Comparison of ENCODE assay signal across 1 cellular context in genomic region chr5:132456553-132457361, GRCh38.
TF ChIP-seq lines count a peak whose summit lies in the region.

No MANE protein-coding gene starts in this region.

TF ChIP-seq in H1, 55 proteins besides CTCF, POLR2A, EP300 and RAD21 (continued from another document):
- TF ChIP-seq ATF3 (IDR thresholded peaks at IDR 0.05; ENCODE audit: insufficient read depth, low read depth, low read length) (no peak), CBX5 (IDR thresholded peaks at IDR 0.05; ENCODE audit: low read depth, low read length) (no peak), RBBP5 (IDR thresholded peaks at IDR 0.05; ENCODE audit: borderline replicate concordance, low read depth, low read length) (no peak), POLR2AphosphoS5 (IDR thresholded peaks at IDR 0.05; ENCODE audit: low read depth, low read length) (no peak), USF2 (IDR thresholded peaks at IDR 0.05; ENCODE audit: low read length) (no peak), SRF (IDR thresholded peaks at IDR 0.05; ENCODE audit: low read depth, low read length) (no peak), TCF12 (IDR thresholded peaks at IDR 0.05; ENCODE audit: low read depth, low read length) (no peak), BCL11A (IDR thresholded peaks at IDR 0.05; ENCODE audit: low read depth in 2 of 2, low read length in 2 of 2) (no peak), SP2 (IDR thresholded peaks at IDR 0.05; ENCODE audit: low read length) (no peak), NANOG (IDR thresholded peaks at IDR 0.05; ENCODE audit: insufficient read depth, low read depth, low read length, poor library complexity, severe bottlenecking) (no peak)
- TF ChIP-seq, protein P1, sequence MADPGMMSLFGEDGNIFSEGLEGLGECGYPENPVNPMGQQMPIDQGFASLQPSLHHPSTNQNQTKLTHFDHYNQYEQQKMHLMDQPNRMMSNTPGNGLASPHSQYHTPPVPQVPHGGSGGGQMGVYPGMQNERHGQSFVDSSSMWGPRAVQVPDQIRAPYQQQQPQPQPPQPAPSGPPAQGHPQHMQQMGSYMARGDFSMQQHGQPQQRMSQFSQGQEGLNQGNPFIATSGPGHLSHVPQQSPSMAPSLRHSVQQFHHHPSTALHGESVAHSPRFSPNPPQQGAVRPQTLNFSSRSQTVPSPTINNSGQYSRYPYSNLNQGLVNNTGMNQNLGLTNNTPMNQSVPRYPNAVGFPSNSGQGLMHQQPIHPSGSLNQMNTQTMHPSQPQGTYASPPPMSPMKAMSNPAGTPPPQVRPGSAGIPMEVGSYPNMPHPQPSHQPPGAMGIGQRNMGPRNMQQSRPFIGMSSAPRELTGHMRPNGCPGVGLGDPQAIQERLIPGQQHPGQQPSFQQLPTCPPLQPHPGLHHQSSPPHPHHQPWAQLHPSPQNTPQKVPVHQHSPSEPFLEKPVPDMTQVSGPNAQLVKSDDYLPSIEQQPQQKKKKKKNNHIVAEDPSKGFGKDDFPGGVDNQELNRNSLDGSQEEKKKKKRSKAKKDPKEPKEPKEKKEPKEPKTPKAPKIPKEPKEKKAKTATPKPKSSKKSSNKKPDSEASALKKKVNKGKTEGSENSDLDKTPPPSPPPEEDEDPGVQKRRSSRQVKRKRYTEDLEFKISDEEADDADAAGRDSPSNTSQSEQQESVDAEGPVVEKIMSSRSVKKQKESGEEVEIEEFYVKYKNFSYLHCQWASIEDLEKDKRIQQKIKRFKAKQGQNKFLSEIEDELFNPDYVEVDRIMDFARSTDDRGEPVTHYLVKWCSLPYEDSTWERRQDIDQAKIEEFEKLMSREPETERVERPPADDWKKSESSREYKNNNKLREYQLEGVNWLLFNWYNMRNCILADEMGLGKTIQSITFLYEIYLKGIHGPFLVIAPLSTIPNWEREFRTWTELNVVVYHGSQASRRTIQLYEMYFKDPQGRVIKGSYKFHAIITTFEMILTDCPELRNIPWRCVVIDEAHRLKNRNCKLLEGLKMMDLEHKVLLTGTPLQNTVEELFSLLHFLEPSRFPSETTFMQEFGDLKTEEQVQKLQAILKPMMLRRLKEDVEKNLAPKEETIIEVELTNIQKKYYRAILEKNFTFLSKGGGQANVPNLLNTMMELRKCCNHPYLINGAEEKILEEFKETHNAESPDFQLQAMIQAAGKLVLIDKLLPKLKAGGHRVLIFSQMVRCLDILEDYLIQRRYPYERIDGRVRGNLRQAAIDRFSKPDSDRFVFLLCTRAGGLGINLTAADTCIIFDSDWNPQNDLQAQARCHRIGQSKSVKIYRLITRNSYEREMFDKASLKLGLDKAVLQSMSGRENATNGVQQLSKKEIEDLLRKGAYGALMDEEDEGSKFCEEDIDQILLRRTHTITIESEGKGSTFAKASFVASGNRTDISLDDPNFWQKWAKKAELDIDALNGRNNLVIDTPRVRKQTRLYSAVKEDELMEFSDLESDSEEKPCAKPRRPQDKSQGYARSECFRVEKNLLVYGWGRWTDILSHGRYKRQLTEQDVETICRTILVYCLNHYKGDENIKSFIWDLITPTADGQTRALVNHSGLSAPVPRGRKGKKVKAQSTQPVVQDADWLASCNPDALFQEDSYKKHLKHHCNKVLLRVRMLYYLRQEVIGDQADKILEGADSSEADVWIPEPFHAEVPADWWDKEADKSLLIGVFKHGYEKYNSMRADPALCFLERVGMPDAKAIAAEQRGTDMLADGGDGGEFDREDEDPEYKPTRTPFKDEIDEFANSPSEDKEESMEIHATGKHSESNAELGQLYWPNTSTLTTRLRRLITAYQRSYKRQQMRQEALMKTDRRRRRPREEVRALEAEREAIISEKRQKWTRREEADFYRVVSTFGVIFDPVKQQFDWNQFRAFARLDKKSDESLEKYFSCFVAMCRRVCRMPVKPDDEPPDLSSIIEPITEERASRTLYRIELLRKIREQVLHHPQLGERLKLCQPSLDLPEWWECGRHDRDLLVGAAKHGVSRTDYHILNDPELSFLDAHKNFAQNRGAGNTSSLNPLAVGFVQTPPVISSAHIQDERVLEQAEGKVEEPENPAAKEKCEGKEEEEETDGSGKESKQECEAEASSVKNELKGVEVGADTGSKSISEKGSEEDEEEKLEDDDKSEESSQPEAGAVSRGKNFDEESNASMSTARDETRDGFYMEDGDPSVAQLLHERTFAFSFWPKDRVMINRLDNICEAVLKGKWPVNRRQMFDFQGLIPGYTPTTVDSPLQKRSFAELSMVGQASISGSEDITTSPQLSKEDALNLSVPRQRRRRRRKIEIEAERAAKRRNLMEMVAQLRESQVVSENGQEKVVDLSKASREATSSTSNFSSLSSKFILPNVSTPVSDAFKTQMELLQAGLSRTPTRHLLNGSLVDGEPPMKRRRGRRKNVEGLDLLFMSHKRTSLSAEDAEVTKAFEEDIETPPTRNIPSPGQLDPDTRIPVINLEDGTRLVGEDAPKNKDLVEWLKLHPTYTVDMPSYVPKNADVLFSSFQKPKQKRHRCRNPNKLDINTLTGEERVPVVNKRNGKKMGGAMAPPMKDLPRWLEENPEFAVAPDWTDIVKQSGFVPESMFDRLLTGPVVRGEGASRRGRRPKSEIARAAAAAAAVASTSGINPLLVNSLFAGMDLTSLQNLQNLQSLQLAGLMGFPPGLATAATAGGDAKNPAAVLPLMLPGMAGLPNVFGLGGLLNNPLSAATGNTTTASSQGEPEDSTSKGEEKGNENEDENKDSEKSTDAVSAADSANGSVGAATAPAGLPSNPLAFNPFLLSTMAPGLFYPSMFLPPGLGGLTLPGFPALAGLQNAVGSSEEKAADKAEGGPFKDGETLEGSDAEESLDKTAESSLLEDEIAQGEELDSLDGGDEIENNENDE (IDR thresholded peaks at IDR 0.05; ENCODE audit: insufficient replicate concordance, low read length), result no peak
